Comparison of ENCODE assay signal across 11 cellular contexts in genomic region chr1:109438798-109439297, GRCh38. TPM values are rescaled to one million over a fixed set of nuclear protein-coding genes. Genes with fewer than 3 reads are reported as not detected.
A peak's percentile ranks its signal among the peaks of the same experiment; 100 is the strongest.
DNase-seq lines count a peak whose midpoint lies in the region; ATAC-seq and TF ChIP-seq lines count a peak whose summit lies in the region.
"Had no signal": no experiment of that assay in that cellular context is flagged by ENCODE, and none has a peak within 500 bp of the region (broad histone marks: within the 10 kb centered on the region; RNA-seq: fewer than 3 reads in every experiment).

No MANE protein-coding gene starts in this region.

- CTCF ChIA-PET in PC-3 (lab: Charles Lee) = no interaction called here

- H3K79me2 ChIP-seq in PC-3 (ENCODE audit: low read length) = no peaks in the 10 kb centered on the region

- TF ChIP-seq CTCF in cardiac muscle cell (IDR thresholded peaks at IDR 0.05; ENCODE audit: low read depth, low read length) (no peak), right atrium auricular region (IDR thresholded peaks at IDR 0.05) (no peak), PC-3 (conservative IDR thresholded peaks at IDR 0.05; ENCODE audit: low read depth, low read length) (no peak), fibroblast of mammary gland (conservative IDR thresholded peaks at IDR 0.05; ENCODE audit: control insufficient read depth, insufficient read depth, low read depth, low read length) (no peak), testis (IDR thresholded peaks at IDR 0.05) (no peak)

- H3K4me1 ChIP-seq in cardiac muscle cell (ENCODE audit: low read depth) (no peaks in the 10 kb centered on the region), right atrium auricular region (no peaks in the 10 kb centered on the region), PC-3 (ENCODE audit: insufficient read depth, low read length) (peaks cover 12% of the 10 kb centered on the region; the same call in 1 of the 2 replicates), testis (no peaks in the 10 kb centered on the region)

- no peak overlapping the region for H3K4me2 ChIP-seq in PC-3 (ENCODE audit: low read length)

- H4K20me1 ChIP-seq in PC-3 (ENCODE audit: low read length) = no peaks in the 10 kb centered on the region

- no peak overlapping the region for H3K9ac ChIP-seq in PC-3 (ENCODE audit: low read length)

- BruUV-seq in PC-3 (replicated peaks; lab: Mats Ljungman, UMichigan) = no TSS peak

- H3F3A ChIP-seq in PC-3 (ENCODE audit: low read length, unreplicated experiment) = no peaks in the 10 kb centered on the region

- H3K9me3 ChIP-seq in cardiac muscle cell (ENCODE audit: low read depth) (no peaks in the 10 kb centered on the region), right atrium auricular region (no peaks in the 10 kb centered on the region), PC-3 (ENCODE audit: low read length) (no peaks in the 10 kb centered on the region), testis (no peaks in the 10 kb centered on the region)

- intact Hi-C loops in PC-3 (cut with micrococcal nuclease) (no loop called here), testis (cut with DNase I; ENCODE audit: low total_unique reads) (no loop called here)

- no peaks in the 10 kb centered on the region for H3K27me3 ChIP-seq in cardiac muscle cell
- H3K27me3 ChIP-seq in right atrium auricular region = no peaks in the 10 kb centered on the region
- peaks cover 5% of the 10 kb centered on the region; the same call in 1 of the 2 replicates for H3K27me3 ChIP-seq in PC-3 (ENCODE audit: low read length)
- no peaks in the 10 kb centered on the region for H3K27me3 ChIP-seq in testis

- H3K27ac ChIP-seq in cardiac muscle cell = peak overlapping the region; percentile 16
- peak overlapping the region in 1 of 2 donors; percentile 36 for H3K27ac ChIP-seq in right atrium auricular region
- H3K27ac ChIP-seq in PC-3 (ENCODE audit: low read length) = no peak overlapping the region
- no peak overlapping the region for H3K27ac ChIP-seq in testis

- H2AFZ ChIP-seq in PC-3 (ENCODE audit: low read length) = no peak overlapping the region

- ATAC-seq in PC-3 = no peak
- peak; percentile 97 for ATAC-seq in stimulated activated naive CD8-positive, alpha-beta T cell treated with anti-CD3 and anti-CD28 coated beads, Interleukin-15, Interleukin-2, amounts not matched to agents 100 U/mL and 50 U/mL, for 24 hours

- POLR2A ChIA-PET in PC-3 (lab: Charles Lee; ENCODE audit: unreplicated experiment) = no interaction called here

- H3K36me3 ChIP-seq in cardiac muscle cell (no peaks in the 10 kb centered on the region), right atrium auricular region (no peaks in the 10 kb centered on the region), PC-3 (ENCODE audit: low read depth, low read length) (no peaks in the 10 kb centered on the region), testis (ENCODE audit: low read depth, missing control alignments) (no peaks in the 10 kb centered on the region)

- no peak overlapping the region for H3K4me3 ChIP-seq in cardiac muscle cell
- H3K4me3 ChIP-seq in right atrium auricular region = no peak overlapping the region
- no peak overlapping the region for H3K4me3 ChIP-seq in PC-3 (ENCODE audit: low read length)
- H3K4me3 ChIP-seq in fibroblast of mammary gland (ENCODE audit: control insufficient read depth, low read depth, low read length) = no peak overlapping the region
- no peak overlapping the region for H3K4me3 ChIP-seq in testis

- no peak for TF ChIP-seq POLR2A in testis (IDR thresholded peaks at IDR 0.05)

- WGBS in testis, 2 donors = 79 to 86% methylated on average over 3 of the region's 3 CpGs

- H3K9me2 ChIP-seq in PC-3 (replicated peaks; ENCODE audit: low read length) = no peaks in the 10 kb centered on the region

- DNase-seq in cardiac muscle cell (ENCODE audit: low read depth in 1 of 2, low spot score in 1 of 2) = peak; percentile 14 to 73
- DNase-seq in right atrium auricular region (ENCODE audit: low spot score) = no peak
- DNase-seq in PC-3 = peak; percentile 39
- peak; percentile 99 for DNase-seq in fibroblast of mammary gland (ENCODE audit: low read depth)
- peak; percentile 26 for DNase-seq in stimulated activated naive CD8-positive, alpha-beta T cell treated with anti-CD3 and anti-CD28 coated beads, Interleukin-15, Interleukin-2, amounts not matched to agents 100 U/mL and 50 U/mL, for 24 hours
- DNase-seq in testis = no peak
- no peak for DNase-seq in NCI-H774 (lab: John Stamatoyannopoulos, UW)
- no peak for DNase-seq in NCI-H748 (lab: John Stamatoyannopoulos, UW; ENCODE audit: unreplicated experiment)
- DNase-seq: activated CD4-positive, alpha-beta T cell treated with anti-CD3 and anti-CD28 coated beads, Interleukin-2, amount 10 ng/mL, durations not matched to agents 24 days and 14 days; cortex of kidney; stimulated activated CD4-positive, alpha-beta T cell treated with anti-CD3 and anti-CD28 coated beads, Interleukin-4, amount 100 ng/mL, for 1 hour had no signal

RNA-seq across cellular contexts. Expression of gene PSMA5, which starts 12.6 kb away (rescaled TPM):
- 23.9 and 24.8 TPM in 2 replicates for total RNA-seq in cardiac muscle cell
- polyA plus RNA-seq in cardiac muscle cell = 96.6 and 103 TPM in 2 replicates
- 10 to 100 TPM; 19.8 to 27.6 TPM for total RNA-seq in right atrium auricular region
- total RNA-seq in PC-3 (2014; rRNA removed) = 84.1 and 86.9 TPM in 2 replicates
- total RNA-seq in testis = 10 to 100 TPM; 30.9 to 56.9 TPM
- polyA plus RNA-seq in testis (ENCODE audit: insufficient read depth, low read depth, low replicate concordance) = 72.0 TPM

RNA-seq across cellular contexts. Expression of gene SYPL2, which starts 27.5 kb away (rescaled TPM):
- total RNA-seq in cardiac muscle cell (10.7 and 17.8 TPM in 2 replicates), right atrium auricular region (1 to 10 TPM; 4.7 to 9.6 TPM), PC-3 (2014; rRNA removed) (not detected in 2 replicates), testis (10 to 100 TPM; 46.1 to 67.5 TPM)
- polyA plus RNA-seq in cardiac muscle cell (17.0 and 27.3 TPM in 2 replicates), testis (ENCODE audit: insufficient read depth, low read depth, low replicate concordance) (29.7 TPM)

RNA-seq across cellular contexts. Expression of gene SORT1, which starts 41.1 kb away (rescaled TPM):
- total RNA-seq in cardiac muscle cell = 25.0 and 25.9 TPM in 2 replicates
- polyA plus RNA-seq in cardiac muscle cell = 27.6 and 35.8 TPM in 2 replicates
- 100 to 1,000 TPM; 114 to 120 TPM for total RNA-seq in right atrium auricular region
- 9.2 and 14.3 TPM in 2 replicates for total RNA-seq in PC-3 (2014; rRNA removed)
- total RNA-seq in testis = 100 to 1,000 TPM; 174 to 212 TPM
- polyA plus RNA-seq in testis (ENCODE audit: insufficient read depth, low read depth, low replicate concordance) = 110 TPM

RNA-seq across cellular contexts. Expression of gene ATXN7L2, which starts 44.9 kb away (rescaled TPM):
- 14.7 and 17.8 TPM in 2 replicates for total RNA-seq in cardiac muscle cell
- 7.0 and 11.9 TPM in 2 replicates for polyA plus RNA-seq in cardiac muscle cell
- 1 to 10 TPM; 2.4 to 3.5 TPM for total RNA-seq in right atrium auricular region
- 9.2 and 9.4 TPM in 2 replicates for total RNA-seq in PC-3 (2014; rRNA removed)
- total RNA-seq in testis = 10 to 100 TPM; 40.9 to 55.2 TPM
- 28.7 TPM for polyA plus RNA-seq in testis (ENCODE audit: insufficient read depth, low read depth, low replicate concordance)

RNA-seq across cellular contexts. Expression of gene CYB561D1, which starts 55.0 kb away (rescaled TPM):
- 5.3 and 7.2 TPM in 2 replicates for total RNA-seq in cardiac muscle cell
- polyA plus RNA-seq in cardiac muscle cell = 5.5 and 6.6 TPM in 2 replicates
- 1 to 10 TPM; 2.6 to 6.9 TPM for total RNA-seq in right atrium auricular region
- total RNA-seq in PC-3 (2014; rRNA removed) = 2.7 and 4.2 TPM in 2 replicates
- total RNA-seq in testis = 10 to 100 TPM in 1 of 2 donors, 1 to 10 TPM in 1; 8.0 to 11.5 TPM
- polyA plus RNA-seq in testis (ENCODE audit: insufficient read depth, low read depth, low replicate concordance) = 8.0 TPM

Comparison
In these comparisons a context has a peak if more than half of its experiments do, and no peak if none do; other contexts are left out.
1. DNase-seq: peak in cardiac muscle cell (2 of 2), PC-3 (single experiment), fibroblast of mammary gland (single experiment) and stimulated activated naive CD8-positive, alpha-beta T cell treated with anti-CD3 and anti-CD28 coated beads, Interleukin-15, Interleukin-2, amounts not matched to agents 100 U/mL and 50 U/mL, for 24 hours (single experiment); none in right atrium auricular region (single experiment), testis (single experiment), NCI-H774 (single experiment) and NCI-H748 (single experiment).